19 cellular contexts compared by ENCODE assay signal in genomic region chr20:63235399-63235983, GRCh38. TPM values are rescaled to one million over a fixed set of nuclear protein-coding genes. Genes with fewer than 3 reads are reported as not detected.
A peak's percentile ranks its signal among the peaks of the same experiment; 100 is the strongest.
DNase-seq lines count a peak whose midpoint lies in the region; ATAC-seq, FAIRE-seq and TF ChIP-seq lines count a peak whose summit lies in the region.
"Had no signal": no experiment of that assay in that cellular context is flagged by ENCODE, and none has a peak within 500 bp of the region (broad histone marks: within the 10 kb centered on the region; RNA-seq: fewer than 3 reads in every experiment).

Gene BIRC7 (plus strand): TSS chr20:63235905. CDS start chr20:63236097, 192 bp downstream.

- peak within 1 kb of the TSS; percentile 85 for H4K91ac ChIP-seq in mesenchymal stem cell (ENCODE audit: low read length)

- H3K4me2 ChIP-seq in BLaER1 (peak within 1 kb of the TSS; percentile 96), mesenchymal stem cell (ENCODE audit: low read length, poor library complexity, severe bottlenecking) (peak within 1 kb of the TSS; percentile 20)

- no peak within 1 kb of the TSS for H3K27ac Mint-ChIP-seq in activated T-helper 17 cell treated with anti-CD3 and anti-CD28 coated beads, Interleukin-2, amount 50 U/mL, for 72 hours
- H3K27ac Mint-ChIP-seq: activated CD4-positive, alpha-beta T cell treated with anti-CD3 and anti-CD28 coated beads, Interleukin-2, amount 10 ng/mL, durations not matched to agents 7 days and 5 days; dendritic cell treated with granulocyte-macrophage colony-stimulating factor and Interleukin-4, amounts not matched to agents 40 ng/mL and 50 ng/mL, for 4 days; mesothelial cell of epicardium had no signal

- H3K18ac ChIP-seq in mesenchymal stem cell (ENCODE audit: low read depth in 1 of 2, low read length in 2 of 2): peak within 1 kb of the TSS; percentile 77 to 92

- DNase-seq in HTR-8/SVneo (ENCODE audit: insufficient read length, low spot score) (no peak), mesenchymal stem cell (peak; percentile 35), NCI-H524 (lab: John Stamatoyannopoulos, UW) (no peak), WERI-Rb-1 (no peak), NCI-H526 (lab: John Stamatoyannopoulos, UW) (no peak)
- DNase-seq: activated CD4-positive, alpha-beta T cell treated with anti-CD3 and anti-CD28 coated beads, Interleukin-2, amount 10 ng/mL, durations not matched to agents 7 days and 5 days; aorta; DMS153 had no signal

- no peaks in the 10 kb centered on the region for H3K36me3 Mint-ChIP-seq in activated T-helper 17 cell treated with anti-CD3 and anti-CD28 coated beads, Interleukin-2, amount 50 U/mL, for 72 hours (ENCODE audit: low read depth)
- H3K36me3 Mint-ChIP-seq: mesothelial cell of epicardium had no signal

- H3K27me3 Mint-ChIP-seq in activated T-helper 17 cell treated with anti-CD3 and anti-CD28 coated beads, Interleukin-2, amount 50 U/mL, for 72 hours: peaks cover 16% of the 10 kb centered on the region

- H2BK12ac ChIP-seq in mesenchymal stem cell (ENCODE audit: low read length in 2 of 2): peak within 1 kb of the TSS; percentile 88 to 99

- TF ChIP-seq CTCF in WERI-Rb-1 (IDR thresholded peaks at IDR 0.05; ENCODE audit: low read depth, low read length): no peak

- peak within 1 kb of the TSS; percentile 28 for H3K9ac ChIP-seq in BLaER1
- H3K9ac ChIP-seq in mesenchymal stem cell (ENCODE audit: low read length): no peak within 1 kb of the TSS

- WGBS in mesenchymal stem cell: 37% methylated on average over 16 of the region's 17 CpGs

- no peak within 1 kb of the TSS for H3K23ac ChIP-seq in mesenchymal stem cell (ENCODE audit: low read length in 2 of 2)

- no peak within 1 kb of the TSS for H3K4me3 ChIP-seq in BLaER1
- H3K4me3 ChIP-seq in mesenchymal stem cell (ENCODE audit: insufficient read depth in 1 of 2, low read depth in 1 of 2, low read length in 2 of 2): no peak within 1 kb of the TSS
- H3K4me3 ChIP-seq in WERI-Rb-1 (ENCODE audit: low read depth, low read length): no peak within 1 kb of the TSS
- H3K4me3 ChIP-seq: prostate gland had no signal

- no peaks in the 10 kb centered on the region for H4K20me1 ChIP-seq in BLaER1

- H3K14ac ChIP-seq in mesenchymal stem cell (ENCODE audit: low read length in 2 of 2): peak within 1 kb of the TSS in 1 of 2 experiments; percentile 10

- H3K4me1 ChIP-seq in BLaER1: peaks cover 95% of the 10 kb centered on the region
- peaks cover 62% of the 10 kb centered on the region for H3K4me1 ChIP-seq in mesenchymal stem cell (ENCODE audit: control insufficient read depth, insufficient read depth, low read depth, low read length)
- H3K4me1 ChIP-seq: prostate gland had no signal

- H3K27ac ChIP-seq in BLaER1: peak within 1 kb of the TSS; percentile 66
- H3K27ac ChIP-seq in mesenchymal stem cell (ENCODE audit: low read length, poor library complexity, severe bottlenecking): peak within 1 kb of the TSS; percentile 28
- no peak within 1 kb of the TSS for H3K27ac ChIP-seq in WERI-Rb-1
- H3K27ac ChIP-seq: prostate gland had no signal

- peak within 1 kb of the TSS; percentile 99 for H2BK15ac ChIP-seq in mesenchymal stem cell (ENCODE audit: low read depth, poor library complexity, severe bottlenecking)

- ATAC-seq in activated T-helper 17 cell treated with anti-CD3 and anti-CD28 coated beads, Interleukin-2, amount 50 U/mL, for 72 hours (replicated peaks): peak; percentile 45
- no peak for ATAC-seq in GM21786 (IDR thresholded peaks at IDR 0.05; ENCODE audit: unreplicated experiment)

- peak within 1 kb of the TSS; percentile 73 to 75 for H3K4ac ChIP-seq in mesenchymal stem cell (ENCODE audit: low read depth in 1 of 2, low read length in 2 of 2)

- H3K9me3 Mint-ChIP-seq in activated T-helper 17 cell treated with anti-CD3 and anti-CD28 coated beads, Interleukin-2, amount 50 U/mL, for 72 hours: no peaks in the 10 kb centered on the region
- H3K9me3 Mint-ChIP-seq: activated CD4-positive, alpha-beta T cell treated with anti-CD3 and anti-CD28 coated beads, Interleukin-2, amount 10 ng/mL, durations not matched to agents 7 days and 5 days; dendritic cell treated with granulocyte-macrophage colony-stimulating factor and Interleukin-4, amounts not matched to agents 40 ng/mL and 50 ng/mL, for 4 days; mesothelial cell of epicardium had no signal

- H2BK5ac ChIP-seq in mesenchymal stem cell (ENCODE audit: low read depth, low read length, poor library complexity, severe bottlenecking): peak within 1 kb of the TSS; percentile 58

- H3K4me3 Mint-ChIP-seq in activated T-helper 17 cell treated with anti-CD3 and anti-CD28 coated beads, Interleukin-2, amount 50 U/mL, for 72 hours: no peak within 1 kb of the TSS
- H3K4me3 Mint-ChIP-seq: activated CD4-positive, alpha-beta T cell treated with anti-CD3 and anti-CD28 coated beads, Interleukin-2, amount 10 ng/mL, durations not matched to agents 7 days and 5 days; dendritic cell treated with granulocyte-macrophage colony-stimulating factor and Interleukin-4, amounts not matched to agents 40 ng/mL and 50 ng/mL, for 4 days; mesothelial cell of epicardium had no signal

- H4K8ac ChIP-seq in mesenchymal stem cell (ENCODE audit: low read length): peak within 1 kb of the TSS; percentile 86

- H3K36me3 ChIP-seq in BLaER1 (no peaks in the 10 kb centered on the region), mesenchymal stem cell (ENCODE audit: control insufficient read depth in 1 of 2, insufficient read depth in 2 of 2, low read depth in 1 of 2, low read length in 2 of 2) (no peaks in the 10 kb centered on the region), WERI-Rb-1 (no peaks in the 10 kb centered on the region)
- H3K36me3 ChIP-seq: prostate gland had no signal

- no peaks in the 10 kb centered on the region for H3K9me3 ChIP-seq in BLaER1
- H3K9me3 ChIP-seq in mesenchymal stem cell (ENCODE audit: control insufficient read depth, low read length): no peaks in the 10 kb centered on the region
- H3K9me3 ChIP-seq in WERI-Rb-1 (ENCODE audit: severe bottlenecking): no peaks in the 10 kb centered on the region
- H3K9me3 ChIP-seq: prostate gland had no signal

- peak within 1 kb of the TSS; percentile 14 for H2AFZ ChIP-seq in mesenchymal stem cell (ENCODE audit: low read depth, low read length)

- no peaks in the 10 kb centered on the region for H3K79me1 ChIP-seq in mesenchymal stem cell (replicated peaks; ENCODE audit: low read length, poor library complexity, severe bottlenecking)

- peak; percentile 75 for FAIRE-seq in HTR-8/SVneo (lab: Jason Lieb, UNC)

- H2AK5ac ChIP-seq in mesenchymal stem cell (ENCODE audit: low read length, severe bottlenecking): peak within 1 kb of the TSS; percentile 71

- H3K27me3 ChIP-seq in BLaER1 (peaks cover 25% of the 10 kb centered on the region), mesenchymal stem cell (ENCODE audit: control insufficient read depth in 1 of 2, insufficient read depth in 1 of 2, low read length in 2 of 2) (peaks cover 0 to 12% of the 10 kb centered on the region in 2 experiments), WERI-Rb-1 (ENCODE audit: insufficient read depth, low read depth, severe bottlenecking) (no peaks in the 10 kb centered on the region)

- H2BK120ac ChIP-seq in mesenchymal stem cell (ENCODE audit: low read depth, low read length): peak within 1 kb of the TSS; percentile 21

- no peaks in the 10 kb centered on the region for H3K4me1 Mint-ChIP-seq in activated T-helper 17 cell treated with anti-CD3 and anti-CD28 coated beads, Interleukin-2, amount 50 U/mL, for 72 hours
- H3K4me1 Mint-ChIP-seq: activated CD4-positive, alpha-beta T cell treated with anti-CD3 and anti-CD28 coated beads, Interleukin-2, amount 10 ng/mL, durations not matched to agents 7 days and 5 days had no signal

RNA-seq across cellular contexts. Expression of gene BIRC7, which starts in this region (rescaled TPM):
- under 1 TPM in 1 of 2 donors, not detected in 1; 0.61 TPM for total RNA-seq in activated T-helper 17 cell treated with anti-CD3 and anti-CD28 coated beads, Interleukin-2, amount 50 U/mL, for 72 hours
- polyA plus RNA-seq in mesenchymal stem cell (2013, experiment 1 of 2): 1.6 TPM
- 1.5 TPM for polyA plus RNA-seq in mesenchymal stem cell (2013, experiment 2 of 2)
- total RNA-seq: activated CD4-positive, alpha-beta T cell treated with anti-CD3 and anti-CD28 coated beads, Interleukin-2, amount 10 ng/mL, durations not matched to agents 7 days and 5 days; aorta; fibroblast of lung; M059J; prostate gland; T-helper 1 cell treated with Interleukin-12 subunit alpha and Interleukin-12 subunit beta and Interleukin-4 antibody, amounts not matched to agents 30 ng/mL and 1 ng/mL, for 36 hours; urinary bladder had no signal
- polyA plus RNA-seq: AG04450, aorta, fibroblast of lung had no signal

Comparison
In these comparisons a context has a peak if more than half of its experiments do, and no peak if none do; other contexts are left out.
1. Peak in ATAC-seq in activated T-helper 17 cell treated with anti-CD3 and anti-CD28 coated beads, Interleukin-2, amount 50 U/mL, for 72 hours; RNA of the gene not detected or under 1 TPM.